16 cellular contexts compared by ENCODE assay signal in the genomic region with DNA sequence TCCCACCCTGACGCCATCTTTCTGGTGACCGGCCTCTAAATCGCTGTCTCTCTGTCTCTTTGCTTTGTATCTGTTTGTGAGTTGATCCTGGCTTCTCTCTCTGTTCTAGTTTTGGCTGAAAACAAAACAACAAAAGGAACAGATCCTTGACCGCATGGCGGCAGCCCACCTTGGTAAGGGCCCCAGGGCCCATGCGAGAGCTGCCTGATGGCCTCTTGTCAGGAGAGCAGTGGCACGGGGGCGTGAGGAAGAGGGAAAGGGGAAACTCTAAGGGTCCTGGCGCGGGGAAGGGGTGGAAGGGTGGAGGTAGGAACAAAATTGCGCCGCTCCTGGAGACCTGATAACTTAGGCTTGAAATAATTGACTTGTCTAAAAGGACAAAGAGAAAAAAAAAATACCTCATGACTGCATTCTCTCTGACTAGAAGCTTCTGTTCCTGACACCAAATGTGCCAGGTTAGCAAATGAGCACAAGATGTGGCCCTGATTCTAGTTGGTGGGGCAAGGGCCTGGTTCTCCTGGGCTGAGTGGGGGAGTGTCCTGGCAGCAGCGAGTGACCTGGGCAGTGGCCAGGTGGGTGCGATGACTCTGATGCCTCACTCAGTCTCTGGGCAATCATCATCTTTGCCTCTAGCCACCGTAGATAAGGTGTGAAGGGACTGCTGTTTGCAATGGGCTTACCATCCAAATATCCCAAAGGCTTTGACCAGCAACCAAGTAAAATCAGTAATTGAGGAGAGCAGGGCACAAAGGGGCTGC.
DNase-seq lines count a peak whose midpoint lies in the region; ATAC-seq and TF ChIP-seq lines count a peak whose summit lies in the region.
"Had no signal": no experiment of that assay in that cellular context is flagged by ENCODE, and none has a peak within 500 bp of the region (broad histone marks: within the 10 kb centered on the region; RNA-seq: fewer than 3 reads in every experiment).

No MANE protein-coding gene starts in this region.

- peak overlapping the region in 4 of 7 donors; percentile 35 to 82 (median 52) for H3K27ac Mint-ChIP-seq in CD4-positive, alpha-beta memory T cell
- H3K27ac Mint-ChIP-seq in stimulated activated effector memory CD8-positive, alpha-beta T cell treated with anti-CD3 and anti-CD28 coated beads, Interleukin-12 subunit alpha, Interleukin-12 subunit beta, amount 100 ng/mL, for 72 hours: no peak overlapping the region

- TF ChIP-seq CTCF in HCT116 (IDR thresholded peaks at IDR 0.05 in 2 of 3, conservative IDR thresholded peaks at IDR 0.05 in 1 of 3; ENCODE audit: borderline replicate concordance in 1 of 3, insufficient read depth in 1 of 3, low read depth in 2 of 3, low read length in 2 of 3) (no peak), gastrocnemius medialis (IDR thresholded peaks at IDR 0.05 in 4 of 5, conservative IDR thresholded peaks at IDR 0.05 in 1 of 5) (no peak), brain microvascular endothelial cell (IDR thresholded peaks at IDR 0.05; ENCODE audit: low read depth, low read length, missing control alignments) (no peak)

- BruUV-seq in HCT116 (replicated peaks; lab: Mats Ljungman, UMichigan): TSS peak; percentile 41

- H3K36me3 ChIP-seq in CD4-positive, alpha-beta memory T cell (ENCODE audit: insufficient read depth, low read length): peaks cover 6% of the 10 kb centered on the region
- H3K36me3 ChIP-seq in HCT116 (ENCODE audit: control insufficient read depth in 1 of 2, insufficient read depth in 2 of 2, low read length in 2 of 2) (no peaks in the 10 kb centered on the region), gastrocnemius medialis (peaks cover 0 to 42% of the 10 kb centered on the region in 2 donors), brain microvascular endothelial cell (replicated peaks) (peaks cover 7% of the 10 kb centered on the region)
- H3K36me3 ChIP-seq: BE2C had no signal

- in situ Hi-C loops in gastrocnemius medialis (cut with MboI; ENCODE audit: low sequenced_read_pairs in 4 of 4): no loop called here
- in situ Hi-C loops in brain microvascular endothelial cell (cut with HindIII; ENCODE audit: low pct_ligation_motif_present, low sequenced_read_pairs): no loop called here

- no peaks in the 10 kb centered on the region for H3K9me3 Mint-ChIP-seq in CD4-positive, alpha-beta memory T cell
- no peaks in the 10 kb centered on the region for H3K9me3 Mint-ChIP-seq in stimulated activated effector memory CD8-positive, alpha-beta T cell treated with anti-CD3 and anti-CD28 coated beads, Interleukin-12 subunit alpha, Interleukin-12 subunit beta, amount 100 ng/mL, for 72 hours

- no peak overlapping the region for H2AFZ ChIP-seq in HCT116 (ENCODE audit: low read depth, low read length, poor library complexity, severe bottlenecking)

- no peak overlapping the region for H3K4me3 ChIP-seq in CD4-positive, alpha-beta memory T cell (ENCODE audit: low read length in 2 of 2)
- no peak overlapping the region for H3K4me3 ChIP-seq in HCT116 (replicated peaks in 1 of 2; ENCODE audit: low read depth in 1 of 2, low read length in 2 of 2)
- no peak overlapping the region for H3K4me3 ChIP-seq in gastrocnemius medialis
- H3K4me3 ChIP-seq in brain microvascular endothelial cell (ENCODE audit: low read depth, low read length): no peak overlapping the region

- no peaks in the 10 kb centered on the region for H3K79me2 ChIP-seq in HCT116 (ENCODE audit: insufficient read depth, low read length)

- POLR2A ChIA-PET in CD4-positive, alpha-beta memory T cell (lab: Charles Lee; ENCODE audit: partially characterized antibody): no interaction called here
- POLR2A ChIA-PET in HCT116 (lab: Charles Lee): no interaction called here

- TF ChIP-seq POLR2A in HCT116 (IDR thresholded peaks at IDR 0.05; ENCODE audit: borderline replicate concordance, extremely low read depth, insufficient read depth, insufficient read length) (no peak), gastrocnemius medialis (IDR thresholded peaks at IDR 0.05) (no peak)

- H3K4me3 Mint-ChIP-seq in CD4-positive, alpha-beta memory T cell: no peak overlapping the region
- H3K4me3 Mint-ChIP-seq in stimulated activated effector memory CD8-positive, alpha-beta T cell treated with anti-CD3 and anti-CD28 coated beads, Interleukin-12 subunit alpha, Interleukin-12 subunit beta, amount 100 ng/mL, for 72 hours: no peak overlapping the region

- no peaks in the 10 kb centered on the region for H3K4me1 ChIP-seq in CD4-positive, alpha-beta memory T cell (ENCODE audit: insufficient read depth, low read length)
- H3K4me1 ChIP-seq in HCT116 (ENCODE audit: control insufficient read depth in 1 of 2, insufficient read depth in 2 of 2, low read length in 2 of 2): no peaks in the 10 kb centered on the region
- peaks cover 5 to 9% of the 10 kb centered on the region in 2 donors for H3K4me1 ChIP-seq in gastrocnemius medialis

- H3K4me2 ChIP-seq in HCT116 (ENCODE audit: low read length): no peak overlapping the region

- no peak for TF ChIP-seq RAD21 in HCT116 (IDR thresholded peaks at IDR 0.05; ENCODE audit: low read depth)

- ATAC-seq in HCT116 (no peak), left lobe of liver (peak; percentile 43), gastrocnemius medialis (no peak)
- no peak for ATAC-seq in stimulated activated effector memory CD8-positive, alpha-beta T cell treated with anti-CD3 and anti-CD28 coated beads, Interleukin-12 subunit alpha, Interleukin-12 subunit beta, amount 100 ng/mL, for 72 hours
- ATAC-seq: Panc1 had no signal

- no peak overlapping the region for H3K27ac ChIP-seq in CD4-positive, alpha-beta memory T cell (ENCODE audit: low read depth, low read length)
- H3K27ac ChIP-seq in HCT116 (ENCODE audit: low read depth, low read length) (no peak overlapping the region), gastrocnemius medialis (peak overlapping the region; percentile 16 to 57 (median 38)), brain microvascular endothelial cell (no peak overlapping the region)

- no peak for DNase-seq in CD4-positive, alpha-beta memory T cell
- DNase-seq in HCT116 (ENCODE audit: low read depth, low spot score) (no peak), left lobe of liver (ENCODE audit: low spot score) (no peak), gastrocnemius medialis (no peak), GF-D8 (lab: John Stamatoyannopoulos, UW) (no peak), brain microvascular endothelial cell (no peak)
- DNase-seq in stimulated activated effector memory CD8-positive, alpha-beta T cell treated with anti-CD3 and anti-CD28 coated beads, Interleukin-12 subunit alpha, Interleukin-12 subunit beta, amount 100 ng/mL, for 72 hours (ENCODE audit: low spot score in 2 of 2): no peak
- DNase-seq: BE2C, HCEC 1CT, IMR-90, Kasumi-1, NCI-H187 treated with DMSO at 0.1 percent for 48 hours, NCI-H446, NCI-H82, SHP77 had no signal

- H3K9me3 ChIP-seq in CD4-positive, alpha-beta memory T cell (ENCODE audit: control insufficient read depth in 1 of 2, low read length in 2 of 2): no peaks in the 10 kb centered on the region
- H3K9me3 ChIP-seq in HCT116 (ENCODE audit: control insufficient read depth in 1 of 2, insufficient read depth in 1 of 2, low read depth in 1 of 2, low read length in 2 of 2): no peaks in the 10 kb centered on the region
- no peaks in the 10 kb centered on the region for H3K9me3 ChIP-seq in gastrocnemius medialis
- H3K9me3 ChIP-seq: BE2C had no signal

- no peaks in the 10 kb centered on the region for H3K27me3 ChIP-seq in CD4-positive, alpha-beta memory T cell (ENCODE audit: insufficient read depth, low read length)
- H3K27me3 ChIP-seq in HCT116 (ENCODE audit: insufficient read depth, low read length) (no peaks in the 10 kb centered on the region), gastrocnemius medialis (no peaks in the 10 kb centered on the region), brain microvascular endothelial cell (replicated peaks) (no peaks in the 10 kb centered on the region)
- H3K27me3 ChIP-seq: BE2C had no signal

- H3K9me2 ChIP-seq in HCT116 (ENCODE audit: insufficient read depth): no peaks in the 10 kb centered on the region

- peaks cover 36 to 48% of the 10 kb centered on the region in 2 donors for H3K36me3 Mint-ChIP-seq in CD4-positive, alpha-beta memory T cell
- peaks cover 20% of the 10 kb centered on the region for H3K36me3 Mint-ChIP-seq in stimulated activated effector memory CD8-positive, alpha-beta T cell treated with anti-CD3 and anti-CD28 coated beads, Interleukin-12 subunit alpha, Interleukin-12 subunit beta, amount 100 ng/mL, for 72 hours

- no peaks in the 10 kb centered on the region for H4K20me1 ChIP-seq in HCT116 (ENCODE audit: insufficient read depth)

- intact Hi-C loops in CD4-positive, alpha-beta memory T cell (cut with micrococcal nuclease): no loop called here
- intact Hi-C loops in HCT116 (cut with micrococcal nuclease) (no loop called here), gastrocnemius medialis (cut with DNase I; ENCODE audit: low total_unique reads) (no loop called here)

- no peak overlapping the region for H3K9ac ChIP-seq in HCT116 (ENCODE audit: low read length)

- CTCF ChIA-PET in CD4-positive, alpha-beta memory T cell (lab: Charles Lee; ENCODE audit: partially characterized antibody): no interaction called here
- CTCF ChIA-PET in HCT116 (lab: Charles Lee): no interaction called here

- RAD21 ChIA-PET in HCT116 (lab: Charles Lee; ENCODE audit: low non-redundant PET in 1 of 2, low total read pairs in 2 of 2, uncharacterized antibody in 2 of 2, unreplicated experiment in 2 of 2): no interaction called here

- no peaks in the 10 kb centered on the region for H3K27me3 Mint-ChIP-seq in CD4-positive, alpha-beta memory T cell

- peaks cover 0 to 2% (median 0%) of the 10 kb centered on the region in 4 donors for H3K4me1 Mint-ChIP-seq in CD4-positive, alpha-beta memory T cell
- H3K4me1 Mint-ChIP-seq in stimulated activated effector memory CD8-positive, alpha-beta T cell treated with anti-CD3 and anti-CD28 coated beads, Interleukin-12 subunit alpha, Interleukin-12 subunit beta, amount 100 ng/mL, for 72 hours: no peaks in the 10 kb centered on the region

Comparison
In these comparisons a context has a peak if more than half of its experiments do, and no peak if none do; other contexts are left out.
1. H3K27ac ChIP-seq: peak in gastrocnemius medialis (4 of 4); none in CD4-positive, alpha-beta memory T cell (single experiment), HCT116 (single experiment) and brain microvascular endothelial cell (single experiment).